Comparison of ENCODE assay signal across 1 cellular context in the genomic region with DNA sequence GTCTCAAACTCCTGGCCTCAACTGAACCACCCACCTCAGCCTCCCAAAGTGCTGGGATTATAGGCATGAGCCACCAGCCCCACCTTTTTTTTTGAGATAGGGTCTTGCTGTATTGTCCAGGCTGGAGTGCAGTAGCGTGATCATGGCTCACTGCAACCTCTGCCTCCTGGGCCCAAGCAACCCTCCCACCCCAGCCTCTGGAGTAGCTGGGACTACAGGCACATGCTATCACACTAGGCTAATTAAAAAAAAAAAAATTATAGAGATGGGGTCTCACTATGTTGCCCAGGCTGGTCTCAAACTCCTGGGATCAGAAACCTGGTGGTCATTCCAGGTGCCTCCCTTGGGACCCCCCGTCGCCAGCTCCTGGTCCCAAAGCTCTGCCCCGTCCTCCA.
TF ChIP-seq lines count a peak whose summit lies in the region.

No MANE protein-coding gene starts in this region.

TF ChIP-seq in HCT116, 20 proteins besides CTCF, POLR2A, EP300 and RAD21:
- no peak for TF ChIP-seq SRF (IDR thresholded peaks at IDR 0.05; ENCODE audit: low read depth)
- no peak for TF ChIP-seq ELF1 (IDR thresholded peaks at IDR 0.05; ENCODE audit: borderline replicate concordance, low read depth)
- TF ChIP-seq SP1 (IDR thresholded peaks at IDR 0.05; ENCODE audit: low read depth): no peak
- TF ChIP-seq TCF7L2 (IDR thresholded peaks at IDR 0.05; ENCODE audit: borderline replicate concordance, extremely low read depth, insufficient read depth, insufficient read length): no peak
- TF ChIP-seq, protein P1, sequence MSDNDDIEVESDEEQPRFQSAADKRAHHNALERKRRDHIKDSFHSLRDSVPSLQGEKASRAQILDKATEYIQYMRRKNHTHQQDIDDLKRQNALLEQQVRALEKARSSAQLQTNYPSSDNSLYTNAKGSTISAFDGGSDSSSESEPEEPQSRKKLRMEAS (IDR thresholded peaks at IDR 0.05): no peak
- no peak for TF ChIP-seq EGR1 (IDR thresholded peaks at IDR 0.05; ENCODE audit: low read depth)
- TF ChIP-seq, protein P2, sequence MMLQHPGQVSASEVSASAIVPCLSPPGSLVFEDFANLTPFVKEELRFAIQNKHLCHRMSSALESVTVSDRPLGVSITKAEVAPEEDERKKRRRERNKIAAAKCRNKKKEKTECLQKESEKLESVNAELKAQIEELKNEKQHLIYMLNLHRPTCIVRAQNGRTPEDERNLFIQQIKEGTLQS (IDR thresholded peaks at IDR 0.05): no peak
- TF ChIP-seq EZH2phosphoT487 (IDR thresholded peaks at IDR 0.05; ENCODE audit: borderline replicate concordance): no peak
- no peak for TF ChIP-seq CBX3 (IDR thresholded peaks at IDR 0.05; ENCODE audit: low read depth)
- TF ChIP-seq, protein P3, sequence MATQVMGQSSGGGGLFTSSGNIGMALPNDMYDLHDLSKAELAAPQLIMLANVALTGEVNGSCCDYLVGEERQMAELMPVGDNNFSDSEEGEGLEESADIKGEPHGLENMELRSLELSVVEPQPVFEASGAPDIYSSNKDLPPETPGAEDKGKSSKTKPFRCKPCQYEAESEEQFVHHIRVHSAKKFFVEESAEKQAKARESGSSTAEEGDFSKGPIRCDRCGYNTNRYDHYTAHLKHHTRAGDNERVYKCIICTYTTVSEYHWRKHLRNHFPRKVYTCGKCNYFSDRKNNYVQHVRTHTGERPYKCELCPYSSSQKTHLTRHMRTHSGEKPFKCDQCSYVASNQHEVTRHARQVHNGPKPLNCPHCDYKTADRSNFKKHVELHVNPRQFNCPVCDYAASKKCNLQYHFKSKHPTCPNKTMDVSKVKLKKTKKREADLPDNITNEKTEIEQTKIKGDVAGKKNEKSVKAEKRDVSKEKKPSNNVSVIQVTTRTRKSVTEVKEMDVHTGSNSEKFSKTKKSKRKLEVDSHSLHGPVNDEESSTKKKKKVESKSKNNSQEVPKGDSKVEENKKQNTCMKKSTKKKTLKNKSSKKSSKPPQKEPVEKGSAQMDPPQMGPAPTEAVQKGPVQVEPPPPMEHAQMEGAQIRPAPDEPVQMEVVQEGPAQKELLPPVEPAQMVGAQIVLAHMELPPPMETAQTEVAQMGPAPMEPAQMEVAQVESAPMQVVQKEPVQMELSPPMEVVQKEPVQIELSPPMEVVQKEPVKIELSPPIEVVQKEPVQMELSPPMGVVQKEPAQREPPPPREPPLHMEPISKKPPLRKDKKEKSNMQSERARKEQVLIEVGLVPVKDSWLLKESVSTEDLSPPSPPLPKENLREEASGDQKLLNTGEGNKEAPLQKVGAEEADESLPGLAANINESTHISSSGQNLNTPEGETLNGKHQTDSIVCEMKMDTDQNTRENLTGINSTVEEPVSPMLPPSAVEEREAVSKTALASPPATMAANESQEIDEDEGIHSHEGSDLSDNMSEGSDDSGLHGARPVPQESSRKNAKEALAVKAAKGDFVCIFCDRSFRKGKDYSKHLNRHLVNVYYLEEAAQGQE (IDR thresholded peaks at IDR 0.05; ENCODE audit: low read depth): no peak
- TF ChIP-seq EZH2 (IDR thresholded peaks at IDR 0.05): no peak
- no peak for TF ChIP-seq CEBPB (IDR thresholded peaks at IDR 0.05; ENCODE audit: low read depth)
- no peak for TF ChIP-seq POLR2AphosphoS5 (IDR thresholded peaks at IDR 0.05; ENCODE audit: low read depth, low read length)
- TF ChIP-seq SIN3A (IDR thresholded peaks at IDR 0.05; ENCODE audit: low read depth): no peak
- no peak for TF ChIP-seq YY1 (IDR thresholded peaks at IDR 0.05; ENCODE audit: extremely low read depth, insufficient replicate concordance, low read depth, low read length)
- no peak for TF ChIP-seq ZNF274 (IDR thresholded peaks at IDR 0.05; ENCODE audit: low read depth, low read length)
